8 cellular contexts compared by ENCODE assay signal in the genomic region with DNA sequence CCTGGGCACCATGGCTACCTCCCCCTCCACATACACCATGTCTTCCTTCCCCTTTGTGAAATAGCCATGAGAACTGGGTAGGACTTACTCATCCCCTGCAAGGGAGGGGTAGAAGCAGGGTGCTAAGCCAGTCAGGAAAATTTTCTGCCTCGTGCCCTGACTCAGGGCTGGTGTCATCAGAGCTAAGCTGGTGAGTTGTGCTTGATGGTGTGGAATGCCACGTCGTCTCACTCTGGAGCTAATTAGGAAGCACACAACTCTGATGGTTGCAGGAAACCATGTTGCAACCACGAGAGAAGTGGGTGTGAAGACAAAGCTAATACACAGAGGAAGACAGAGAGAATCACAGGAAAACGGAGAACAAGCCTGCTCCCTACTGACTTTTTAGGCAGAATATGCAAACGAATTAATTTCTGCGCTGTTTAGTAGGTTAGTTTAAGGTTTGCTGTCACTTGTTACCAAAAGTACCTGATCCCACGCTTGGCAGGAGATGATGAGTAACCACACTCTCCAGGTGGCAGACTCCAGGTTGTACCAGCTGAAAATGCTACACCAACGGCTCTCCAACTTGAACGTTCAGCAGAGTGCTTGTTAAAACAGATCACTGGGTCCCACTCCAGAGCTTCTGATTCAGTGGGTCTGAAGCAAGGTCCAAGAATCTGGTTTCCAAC. TPM values are rescaled to one million over a fixed set of nuclear protein-coding genes. Genes with fewer than 3 reads are reported as not detected.
DNase-seq lines count a peak whose midpoint lies in the region; ATAC-seq and TF ChIP-seq lines count a peak whose summit lies in the region.

No MANE protein-coding gene starts in this region.

- TF ChIP-seq CTCF in omental fat pad (IDR thresholded peaks at IDR 0.05) (no peak), testis (IDR thresholded peaks at IDR 0.05) (no peak)

- WGBS in testis, 2 donors = 70 to 80% methylated on average over 10 of the region's 10 CpGs

- no peak for TF ChIP-seq POLR2A in testis (IDR thresholded peaks at IDR 0.05)

- H3K27me3 Mint-ChIP-seq in T-helper 17 cell = no peaks in the 10 kb centered on the region

- H3K36me3 Mint-ChIP-seq in T-helper 17 cell (ENCODE audit: low read depth) = no peaks in the 10 kb centered on the region

- no peaks in the 10 kb centered on the region for H3K36me3 ChIP-seq in testis (ENCODE audit: low read depth, missing control alignments)

- H3K27ac Mint-ChIP-seq in T-helper 17 cell = peak overlapping the region; percentile 92

- ATAC-seq in T-helper 17 cell (peak; percentile 67), omental fat pad (ENCODE audit: low FRiP score) (peak; percentile 61)

- H3K9me3 ChIP-seq in T-helper 17 cell (ENCODE audit: control insufficient read depth, low read length, poor library complexity, severe bottlenecking) (no peaks in the 10 kb centered on the region), testis (no peaks in the 10 kb centered on the region)

- no peak overlapping the region for H3K4me3 ChIP-seq in testis

- H3K4me3 Mint-ChIP-seq in T-helper 17 cell = peak overlapping the region; percentile 60

- H3K27me3 ChIP-seq in testis = no peaks in the 10 kb centered on the region

- intact Hi-C loops in testis (cut with DNase I; ENCODE audit: low total_unique reads) = no loop called here

- no peak overlapping the region for H3K27ac ChIP-seq in testis

- DNase-seq in GDM1 (lab: John Stamatoyannopoulos, UW) (peak; percentile 55), T-helper 17 cell (no peak), dedifferentiated amniotic fluid mesenchymal stem cell (ENCODE audit: extremely low spot score) (peak; percentile 46), omental fat pad (ENCODE audit: low spot score) (no peak), DMS153 treated with DMSO at 0.1 percent for 48 hours (lab: John Stamatoyannopoulos, UW; ENCODE audit: unreplicated experiment) (no peak), T-helper 9 cell (no peak), NCI-H2107 treated with DMSO at 0.1 percent for 48 hours (lab: John Stamatoyannopoulos, UW; ENCODE audit: unreplicated experiment) (no peak), testis (no peak)

- peaks cover 47% of the 10 kb centered on the region for H3K4me1 Mint-ChIP-seq in T-helper 17 cell

- no peaks in the 10 kb centered on the region for H3K4me1 ChIP-seq in testis

RNA-seq across cellular contexts. Expression of a gene that starts 54.5 kb away (rescaled TPM):
- 100 to 1,000 TPM; 403 to 408 TPM for total RNA-seq in T-helper 17 cell
- total RNA-seq in omental fat pad = 100 to 1,000 TPM in 1 of 4 donors, 10 to 100 TPM in 3; 26.4 to 110 (median 52.4) TPM
- total RNA-seq in testis = 100 to 1,000 TPM; 142 to 148 TPM
- 48.8 TPM for polyA plus RNA-seq in testis (ENCODE audit: insufficient read depth, low read depth, low replicate concordance)

Comparison
In these comparisons a context has a peak if more than half of its experiments do, and no peak if none do; other contexts are left out.
1. DNase-seq: peak in GDM1 (single experiment) and dedifferentiated amniotic fluid mesenchymal stem cell (single experiment); none in T-helper 17 cell (0 of 3), omental fat pad (single experiment), DMS153 treated with DMSO at 0.1 percent for 48 hours (single experiment), T-helper 9 cell (single experiment), NCI-H2107 treated with DMSO at 0.1 percent for 48 hours (single experiment) and testis (single experiment).